ENCODE assay signal across 40 cellular contexts in genomic region chr16:55666012-55666411, GRCh38. TPM values are rescaled to one million over a fixed set of nuclear protein-coding genes. Genes with fewer than 3 reads are reported as not detected.
"Had no signal": no experiment of that assay in that cellular context is flagged by ENCODE, and none has a peak within 500 bp of the region (broad histone marks: within the 10 kb centered on the region; RNA-seq: fewer than 3 reads in every experiment).

No MANE protein-coding gene starts in this region.

- H3K4me3 ChIP-seq: adrenal gland, ascending aorta, body of pancreas, breast epithelium, cardiac muscle cell had no signal

- H3K27me3 ChIP-seq: adrenal gland, ascending aorta, body of pancreas, brain microvascular endothelial cell, breast epithelium had no signal

- DNase-seq: activated effector memory CD4-positive, alpha-beta T cell treated with anti-CD3 and anti-CD28 coated beads, Interleukin-2, amount 50 U/mL, for 16 hours; activated effector memory CD4-positive, alpha-beta T cell treated with Interleukin-2 at 50 U/mL for 16 hours; activated gamma-delta T cell; activated gamma-delta T cell treated with Interleukin-2 at 50 U/mL for 16 hours; activated naive CD4-positive, alpha-beta T cell; activated naive CD4-positive, alpha-beta T cell treated with anti-CD3 and anti-CD28 coated beads for 36 hours; activated naive CD4-positive, alpha-beta T cell treated with anti-CD3 and anti-CD28 coated beads, Interleukin-2, amount 10 ng/mL, durations not matched to agents 7 days and 5 days; activated naive CD4-positive, alpha-beta T cell treated with anti-CD3 and anti-CD28 coated beads, Interleukin-2, amount 50 U/mL, for 16 hours; activated naive CD4-positive, alpha-beta T cell treated with Interleukin-2 at 50 U/mL for 16 hours; activated naive CD8-positive, alpha-beta T cell treated with anti-CD3 and anti-CD28 coated beads for 36 hours; activated naive CD8-positive, alpha-beta T cell treated with anti-CD3 and anti-CD28 coated beads, Interleukin-2, amount 10 ng/mL, durations not matched to agents 7 days and 5 days; activated naive CD8-positive, alpha-beta T cell treated with anti-CD3 and anti-CD28 coated beads, Interleukin-2, amount 50 U/mL, for 24 hours; activated T-cell treated with anti-CD3 and anti-CD28 coated beads for 4 hours; activated T-cell treated with anti-CD3 and anti-CD28 coated beads, Interleukin-2, amount 50 U/mL, for 1 hour; activated T-cell treated with anti-CD3 and anti-CD28 coated beads, Interleukin-2, amount 50 U/mL, for 24 hours; activated T-cell treated with anti-CD3 and anti-CD28 coated beads, Interleukin-2, amount 50 U/mL, for 4 hours; activated T-cell treated with anti-CD3 and anti-CD28 coated beads, Interleukin-2, amount 50 U/mL, for 48 hours; activated T-cell treated with anti-CD3 and anti-CD28 coated beads, Interleukin-2, amount 50 U/mL, for 72 hours; adrenal gland; amniotic stem cell; amygdala; anterior cingulate cortex; body of pancreas; brain microvascular endothelial cell; caudate nucleus; central memory CD4-positive, alpha-beta T cell; cerebellar nuclear complex had no signal

- H3K27ac Mint-ChIP-seq: activated naive CD4-positive, alpha-beta T cell treated with anti-CD3 and anti-CD28 coated beads for 36 hours; activated naive CD4-positive, alpha-beta T cell treated with anti-CD3 and anti-CD28 coated beads, Interleukin-2, amount 10 ng/mL, durations not matched to agents 7 days and 5 days; activated naive CD4-positive, alpha-beta T cell treated with anti-CD3 and anti-CD28 coated beads, Interleukin-2, amount 50 U/mL, for 24 hours; activated naive CD4-positive, alpha-beta T cell treated with anti-CD3 and anti-CD28 coated beads, Interleukin-2, amount 50 U/mL, for 72 hours; activated naive CD8-positive, alpha-beta T cell; activated naive CD8-positive, alpha-beta T cell treated with anti-CD3 and anti-CD28 coated beads for 36 hours; activated naive CD8-positive, alpha-beta T cell treated with anti-CD3 and anti-CD28 coated beads, Interleukin-2, amount 10 ng/mL, durations not matched to agents 7 days and 5 days; activated naive CD8-positive, alpha-beta T cell treated with anti-CD3 and anti-CD28 coated beads, Interleukin-2, amount 50 U/mL, for 24 hours; activated T-cell treated with anti-CD3 and anti-CD28 coated beads, Interleukin-2, amount 50 U/mL, for 24 hours; activated T-cell treated with anti-CD3 and anti-CD28 coated beads, Interleukin-2, amount 50 U/mL, for 72 hours; activated T-helper 1 cell treated with anti-CD3 and anti-CD28 coated beads, Interleukin-12 subunit alpha, Interleukin-12 subunit beta, Interleukin-2, Interleukin-4 antibody, amounts not matched to agents 30 ng/mL and 10 ng/mL and 1 ng/mL, durations not matched to agents 14 hours and 24 hours and 36 hours; activated T-helper 17 cell treated with anti-CD3 and anti-CD28 coated beads, Interleukin-2, amount 50 U/mL, for 72 hours; activated T-helper 2 cell treated with anti-CD3 and anti-CD28 coated beads, Interferon-gamma antibody, Interleukin-2, Interleukin-4, amounts not matched to agents 10 μg/mL and 5 μg/mL and 100 μg/mL, durations not matched to agents 14 hours and 24 hours and 36 hours; brain had no signal

- ATAC-seq: activated naive CD4-positive, alpha-beta T cell treated with anti-CD3 and anti-CD28 coated beads, Interleukin-2, amount 50 U/mL, for 72 hours; activated naive CD8-positive, alpha-beta T cell treated with anti-CD3 and anti-CD28 coated beads, Interleukin-2, amount 50 U/mL, for 24 hours; activated T-cell treated with anti-CD3 and anti-CD28 coated beads, Interleukin-2, amount 50 U/mL, for 4 hours; activated T-cell treated with anti-CD3 and anti-CD28 coated beads, Interleukin-2, amount 50 U/mL, for 72 hours; activated T-helper 17 cell treated with anti-CD3 and anti-CD28 coated beads, Interleukin-2, amount 50 U/mL, for 72 hours; body of pancreas had no signal

- H3K4me3 Mint-ChIP-seq: activated naive CD4-positive, alpha-beta T cell treated with anti-CD3 and anti-CD28 coated beads for 36 hours; activated naive CD4-positive, alpha-beta T cell treated with anti-CD3 and anti-CD28 coated beads, Interleukin-2, amount 10 ng/mL, durations not matched to agents 7 days and 5 days; activated naive CD4-positive, alpha-beta T cell treated with anti-CD3 and anti-CD28 coated beads, Interleukin-2, amount 50 U/mL, for 24 hours; activated naive CD8-positive, alpha-beta T cell; activated naive CD8-positive, alpha-beta T cell treated with anti-CD3 and anti-CD28 coated beads for 36 hours; activated naive CD8-positive, alpha-beta T cell treated with anti-CD3 and anti-CD28 coated beads, Interleukin-2, amount 10 ng/mL, durations not matched to agents 7 days and 5 days; activated naive CD8-positive, alpha-beta T cell treated with anti-CD3 and anti-CD28 coated beads, Interleukin-2, amount 50 U/mL, for 24 hours; activated T-cell treated with anti-CD3 and anti-CD28 coated beads, Interleukin-2, amount 50 U/mL, for 24 hours; activated T-cell treated with anti-CD3 and anti-CD28 coated beads, Interleukin-2, amount 50 U/mL, for 4 hours; activated T-cell treated with anti-CD3 and anti-CD28 coated beads, Interleukin-2, amount 50 U/mL, for 72 hours; activated T-helper 1 cell treated with anti-CD3 and anti-CD28 coated beads, Interleukin-12 subunit alpha, Interleukin-12 subunit beta, Interleukin-2, Interleukin-4 antibody, amounts not matched to agents 30 ng/mL and 10 ng/mL and 1 ng/mL, durations not matched to agents 14 hours and 24 hours and 36 hours; activated T-helper 17 cell treated with anti-CD3 and anti-CD28 coated beads, Interleukin-2, amount 50 U/mL, for 72 hours; brain; central memory CD8-positive, alpha-beta T cell had no signal

- H3K36me3 Mint-ChIP-seq: activated naive CD4-positive, alpha-beta T cell treated with anti-CD3 and anti-CD28 coated beads, Interleukin-2, amount 10 ng/mL, durations not matched to agents 7 days and 5 days; activated naive CD4-positive, alpha-beta T cell treated with anti-CD3 and anti-CD28 coated beads, Interleukin-2, amount 50 U/mL, for 24 hours; activated naive CD8-positive, alpha-beta T cell; activated naive CD8-positive, alpha-beta T cell treated with anti-CD3 and anti-CD28 coated beads for 36 hours; activated naive CD8-positive, alpha-beta T cell treated with anti-CD3 and anti-CD28 coated beads, Interleukin-2, amount 10 ng/mL, durations not matched to agents 7 days and 5 days; brain had no signal

- H3K4me1 ChIP-seq: ascending aorta had no signal

- H3K9me3 ChIP-seq: adrenal gland, ascending aorta, body of pancreas, breast epithelium had no signal

- H3K36me3 ChIP-seq: adrenal gland, ascending aorta, brain microvascular endothelial cell, breast epithelium, cardiac muscle cell had no signal

- H3K9me3 Mint-ChIP-seq: activated naive CD4-positive, alpha-beta T cell treated with anti-CD3 and anti-CD28 coated beads for 36 hours; activated naive CD4-positive, alpha-beta T cell treated with anti-CD3 and anti-CD28 coated beads, Interleukin-2, amount 10 ng/mL, durations not matched to agents 7 days and 5 days; activated naive CD8-positive, alpha-beta T cell treated with anti-CD3 and anti-CD28 coated beads, Interleukin-2, amount 10 ng/mL, durations not matched to agents 7 days and 5 days; activated T-cell treated with anti-CD3 and anti-CD28 coated beads, Interleukin-2, amount 50 U/mL, for 4 hours; activated T-helper 1 cell treated with anti-CD3 and anti-CD28 coated beads, Interleukin-12 subunit alpha, Interleukin-12 subunit beta, Interleukin-2, Interleukin-4 antibody, amounts not matched to agents 30 ng/mL and 10 ng/mL and 1 ng/mL, durations not matched to agents 14 hours and 24 hours and 36 hours; activated T-helper 2 cell treated with anti-CD3 and anti-CD28 coated beads, Interferon-gamma antibody, Interleukin-2, Interleukin-4, amounts not matched to agents 10 μg/mL and 5 μg/mL and 100 μg/mL, durations not matched to agents 14 hours and 24 hours and 36 hours had no signal

- H3K4me1 Mint-ChIP-seq: activated naive CD4-positive, alpha-beta T cell treated with anti-CD3 and anti-CD28 coated beads, Interleukin-2, amount 10 ng/mL, durations not matched to agents 7 days and 5 days; activated naive CD4-positive, alpha-beta T cell treated with anti-CD3 and anti-CD28 coated beads, Interleukin-2, amount 50 U/mL, for 24 hours; activated naive CD8-positive, alpha-beta T cell treated with anti-CD3 and anti-CD28 coated beads for 36 hours; activated naive CD8-positive, alpha-beta T cell treated with anti-CD3 and anti-CD28 coated beads, Interleukin-2, amount 10 ng/mL, durations not matched to agents 7 days and 5 days; activated naive CD8-positive, alpha-beta T cell treated with anti-CD3 and anti-CD28 coated beads, Interleukin-2, amount 50 U/mL, for 24 hours; activated T-helper 17 cell treated with anti-CD3 and anti-CD28 coated beads, Interleukin-2, amount 50 U/mL, for 72 hours; central memory CD8-positive, alpha-beta T cell had no signal

- H3K27ac ChIP-seq: adrenal gland, ascending aorta, body of pancreas, brain microvascular endothelial cell, cardiac muscle cell had no signal

- H3K27me3 Mint-ChIP-seq: activated naive CD4-positive, alpha-beta T cell treated with anti-CD3 and anti-CD28 coated beads, Interleukin-2, amount 10 ng/mL, durations not matched to agents 7 days and 5 days; activated naive CD8-positive, alpha-beta T cell treated with anti-CD3 and anti-CD28 coated beads, Interleukin-2, amount 50 U/mL, for 24 hours had no signal

RNA-seq across cellular contexts. Expression of gene SLC6A2, which starts 10.2 kb away (rescaled TPM):
- total RNA-seq: activated naive CD4-positive, alpha-beta T cell treated with anti-CD3 and anti-CD28 coated beads for 36 hours; activated naive CD4-positive, alpha-beta T cell treated with anti-CD3 and anti-CD28 coated beads, Interleukin-2, amount 50 U/mL, for 72 hours; activated naive CD8-positive, alpha-beta T cell treated with anti-CD3 and anti-CD28 coated beads for 36 hours; activated naive CD8-positive, alpha-beta T cell treated with anti-CD3 and anti-CD28 coated beads, Interleukin-2, amount 10 ng/mL, durations not matched to agents 7 days and 5 days; activated T-cell treated with anti-CD3 and anti-CD28 coated beads, Interleukin-2, amount 50 U/mL, for 4 hours; activated T-cell treated with anti-CD3 and anti-CD28 coated beads, Interleukin-2, amount 50 U/mL, for 72 hours; activated T-helper 1 cell treated with anti-CD3 and anti-CD28 coated beads, Interleukin-12 subunit alpha, Interleukin-12 subunit beta, Interleukin-2, Interleukin-4 antibody, amounts not matched to agents 30 ng/mL and 10 ng/mL and 1 ng/mL, durations not matched to agents 14 hours and 24 hours and 36 hours; activated T-helper 17 cell treated with anti-CD3 and anti-CD28 coated beads, Interleukin-2, amount 50 U/mL, for 72 hours; activated T-helper 2 cell treated with anti-CD3 and anti-CD28 coated beads, Interferon-gamma antibody, Interleukin-2, Interleukin-4, amounts not matched to agents 10 μg/mL and 5 μg/mL and 100 μg/mL, durations not matched to agents 14 hours and 24 hours and 36 hours; ascending aorta; astrocyte; body of pancreas; cardiac septum had no signal
